Comparison of ENCODE assay signal across 20 cellular contexts in the genomic region with DNA sequence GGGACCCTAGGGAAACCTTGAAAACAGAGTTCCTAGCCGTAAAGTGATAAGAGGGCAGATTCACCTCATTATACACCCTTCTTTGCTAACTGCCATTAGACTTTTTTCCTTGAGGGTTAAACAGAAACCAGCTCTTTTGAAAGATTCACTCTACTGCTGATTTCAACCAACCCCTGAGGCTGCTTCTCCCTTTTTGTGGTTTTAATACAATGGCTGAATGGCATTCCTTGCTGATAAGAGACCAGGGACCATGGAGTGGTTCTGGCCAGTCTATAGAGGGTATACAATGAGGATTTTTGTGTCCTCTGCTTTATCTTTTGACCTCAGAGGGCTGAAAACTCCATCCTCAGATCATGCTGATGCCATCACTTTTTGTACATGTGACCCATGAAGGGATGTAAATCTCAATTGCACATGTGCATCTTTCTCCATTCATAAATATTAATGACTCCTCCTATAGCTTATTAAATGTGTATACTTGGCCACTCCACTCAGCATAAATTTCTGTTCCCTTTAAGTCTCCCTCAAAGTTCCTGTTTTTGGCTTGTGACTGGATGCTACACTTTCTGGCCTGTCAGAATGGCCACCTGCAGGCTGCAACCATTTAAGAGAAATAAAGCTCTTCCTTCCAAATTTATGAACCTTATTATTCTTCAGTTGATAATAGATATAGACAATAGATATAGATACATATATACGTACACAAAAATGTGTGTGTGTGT.
"Had no signal": no experiment of that assay in that cellular context is flagged by ENCODE, and none has a peak within 500 bp of the region (broad histone marks: within the 10 kb centered on the region; RNA-seq: fewer than 3 reads in every experiment).

No MANE protein-coding gene starts in this region.

- H3K27ac ChIP-seq: brain microvascular endothelial cell, suprapubic skin, upper lobe of left lung had no signal

- H3K9me3 Mint-ChIP-seq: endodermal cell had no signal

- H3K36me3 ChIP-seq: brain microvascular endothelial cell, suprapubic skin, upper lobe of left lung had no signal

- H3K27me3 ChIP-seq: brain microvascular endothelial cell, suprapubic skin, upper lobe of left lung had no signal

- H3K27me3 Mint-ChIP-seq: activated CD8-positive, alpha-beta memory T cell treated with anti-CD3 and anti-CD28 coated beads, Interleukin-2, amount 10 ng/mL, durations not matched to agents 7 days and 5 days; activated T-cell treated with anti-CD3 and anti-CD28 coated beads, Interleukin-2, amount 50 U/mL, for 24 hours; natural killer cell treated with Interleukin-12 subunit alpha and Interleukin-12 subunit beta and Interleukin-15 and Interleukin-18, amount 100 ng/mL, for 72 hours had no signal

- H3K4me3 ChIP-seq: lung, suprapubic skin, upper lobe of left lung had no signal

- H3K4me3 Mint-ChIP-seq: activated CD8-positive, alpha-beta memory T cell treated with anti-CD3 and anti-CD28 coated beads, Interleukin-2, amount 10 ng/mL, durations not matched to agents 7 days and 5 days; activated T-cell treated with anti-CD3 and anti-CD28 coated beads, Interleukin-2, amount 50 U/mL, for 24 hours; endodermal cell; natural killer cell treated with Interleukin-12 subunit alpha and Interleukin-12 subunit beta and Interleukin-15 and Interleukin-18, amount 100 ng/mL, for 72 hours had no signal

- H3K27ac Mint-ChIP-seq: activated CD8-positive, alpha-beta memory T cell treated with anti-CD3 and anti-CD28 coated beads, Interleukin-2, amount 10 ng/mL, durations not matched to agents 7 days and 5 days; activated naive CD4-positive, alpha-beta T cell treated with anti-CD3 and anti-CD28 coated beads, Interleukin-2, amount 50 U/mL, for 72 hours; activated T-cell treated with anti-CD3 and anti-CD28 coated beads, Interleukin-2, amount 50 U/mL, for 24 hours; endodermal cell; natural killer cell treated with Interleukin-12 subunit alpha and Interleukin-12 subunit beta and Interleukin-15 and Interleukin-18, amount 100 ng/mL, for 72 hours had no signal

- H3K4me1 Mint-ChIP-seq: activated CD8-positive, alpha-beta memory T cell treated with anti-CD3 and anti-CD28 coated beads, Interleukin-2, amount 10 ng/mL, durations not matched to agents 7 days and 5 days; endodermal cell had no signal

- H3K36me3 Mint-ChIP-seq: activated CD8-positive, alpha-beta memory T cell treated with anti-CD3 and anti-CD28 coated beads, Interleukin-2, amount 10 ng/mL, durations not matched to agents 7 days and 5 days; activated naive CD4-positive, alpha-beta T cell treated with anti-CD3 and anti-CD28 coated beads, Interleukin-2, amount 50 U/mL, for 72 hours; natural killer cell treated with Interleukin-12 subunit alpha and Interleukin-12 subunit beta and Interleukin-15 and Interleukin-18, amount 100 ng/mL, for 72 hours had no signal

- H3K4me1 ChIP-seq: suprapubic skin, upper lobe of left lung had no signal

- ATAC-seq: activated CD8-positive, alpha-beta memory T cell treated with anti-CD3 and anti-CD28 coated beads, Interleukin-2, amount 10 ng/mL, durations not matched to agents 7 days and 5 days; activated naive CD4-positive, alpha-beta T cell treated with anti-CD3 and anti-CD28 coated beads, Interleukin-2, amount 50 U/mL, for 72 hours; left colon; natural killer cell treated with Interleukin-12 subunit alpha and Interleukin-12 subunit beta and Interleukin-15 and Interleukin-18, amount 100 ng/mL, for 72 hours; stimulated activated naive CD8-positive, alpha-beta T cell treated with anti-CD3 and anti-CD28 coated beads, Interleukin-15, Interleukin-2, amounts not matched to agents 100 U/mL and 50 U/mL, for 24 hours had no signal

- DNase-seq: activated CD4-positive, alpha-beta T cell treated with anti-CD3 and anti-CD28 coated beads for 1 hour; activated CD4-positive, alpha-beta T cell treated with anti-CD3 and anti-CD28 coated beads, Interleukin-2, amount 50 U/mL, for 48 hours; activated CD8-positive, alpha-beta memory T cell treated with anti-CD3 and anti-CD28 coated beads, Interleukin-2, amount 10 ng/mL, durations not matched to agents 7 days and 5 days; activated effector memory CD4-positive, alpha-beta T cell treated with Interleukin-2 at 50 U/mL for 16 hours; activated T-cell treated with anti-CD3 and anti-CD28 coated beads, Interleukin-2, amount 50 U/mL, for 24 hours; amygdala; brain microvascular endothelial cell; dermis blood vessel endothelial cell; endodermal cell; erythroblast; left colon; stimulated activated CD4-positive, alpha-beta T cell treated with anti-CD3 and anti-CD28 coated beads, Interleukin-12 subunit alpha, Interleukin-12 subunit beta, amount 100 ng/mL, for 4 hours; stimulated activated CD4-positive, alpha-beta T cell treated with anti-CD3 and anti-CD28 coated beads, Interleukin-4, amount 100 ng/mL, for 1 hour; stimulated activated CD8-positive, alpha-beta memory T cell treated with anti-CD3 and anti-CD28 coated beads, Interleukin-4, amount 100 ng/mL, for 48 hours; stimulated activated naive CD8-positive, alpha-beta T cell treated with anti-CD3 and anti-CD28 coated beads, Interleukin-15, Interleukin-2, amounts not matched to agents 100 U/mL and 50 U/mL, for 24 hours; upper lobe of left lung had no signal

- H3K9me3 ChIP-seq: suprapubic skin, upper lobe of left lung had no signal
